Comparison of ENCODE assay signal across 7 cellular contexts in genomic region chr5:38382898-38383297, GRCh38.
DNase-seq lines count a peak whose midpoint lies in the region; ATAC-seq and TF ChIP-seq lines count a peak whose summit lies in the region.

No MANE protein-coding gene starts in this region.

- intact Hi-C loops in psoas muscle (cut with DNase I): no loop called here

- no peaks in the 10 kb centered on the region for H3K79me2 ChIP-seq in Loucy (ENCODE audit: insufficient read depth, low read length)

- CTCF ChIA-PET in HEK293 (lab: Yijun Ruan, JAX): interaction anchor here (0.5 to 5.4 kb wide), 69 partner anchors 10 to 985 kb away, joined by 3 to 57 read pairs (median 4); partner anchors contain the start of gene OSMR

- H3K9me3 ChIP-seq in HEK293 (ENCODE audit: control insufficient read depth, insufficient read depth, low read depth, low read length) (no peaks in the 10 kb centered on the region), Loucy (ENCODE audit: insufficient read depth, low read depth, low read length) (no peaks in the 10 kb centered on the region), cardiac muscle cell (ENCODE audit: low read depth) (no peaks in the 10 kb centered on the region), psoas muscle (no peaks in the 10 kb centered on the region)

- H3F3A ChIP-seq in Loucy (ENCODE audit: low read depth): no peaks in the 10 kb centered on the region

- no peak overlapping the region for H3K9ac ChIP-seq in Loucy (ENCODE audit: low read depth, low read length, poor library complexity, severe bottlenecking)

- POLR2A ChIA-PET in HEK293 (lab: Yijun Ruan, JAX): no interaction called here

- H3K36me3 ChIP-seq in HEK293 (ENCODE audit: control insufficient read depth in 2 of 2, insufficient read depth in 1 of 2, low read length in 2 of 2): no peaks in the 10 kb centered on the region
- no peaks in the 10 kb centered on the region for H3K36me3 ChIP-seq in Loucy (ENCODE audit: insufficient read depth, low read length)
- no peaks in the 10 kb centered on the region for H3K36me3 ChIP-seq in cardiac muscle cell
- no peaks in the 10 kb centered on the region for H3K36me3 ChIP-seq in psoas muscle (ENCODE audit: insufficient read depth in 1 of 2, low read depth in 1 of 2)

- H3K9me2 ChIP-seq in Loucy (replicated peaks; ENCODE audit: low read depth, low read length): no peaks in the 10 kb centered on the region

- WGBS in psoas muscle, 3 donors: 36 to 42% (median 38%) methylated on average over 7 of the region's 7 CpGs

- no peaks in the 10 kb centered on the region for H3K27me3 ChIP-seq in Loucy (ENCODE audit: insufficient read depth, low read length, poor library complexity, severe bottlenecking)
- no peaks in the 10 kb centered on the region for H3K27me3 ChIP-seq in cardiac muscle cell
- H3K27me3 ChIP-seq in psoas muscle (ENCODE audit: insufficient read depth in 3 of 3, low read length in 2 of 3): peaks cover 0 to 10% (median 3%) of the 10 kb centered on the region in 3 donors

- H3K27ac ChIP-seq in HEK293 (ENCODE audit: extremely low read depth, low read depth, low read length) (no peak overlapping the region), cardiac muscle cell (no peak overlapping the region), psoas muscle (no peak overlapping the region)

- DNase-seq in RKO (ENCODE audit: low spot score): peak; percentile 85
- peak; percentile 25 for DNase-seq in activated naive CD4-positive, alpha-beta T cell treated with anti-CD3 and anti-CD28 coated beads, Interleukin-2, amount 50 U/mL, for 16 hours
- DNase-seq in cardiac muscle cell (ENCODE audit: low read depth in 1 of 2, low spot score in 1 of 2): peak; percentile 77 to 88
- peak in 1 of 2 donors; percentile 35 for DNase-seq in psoas muscle

- ATAC-seq in psoas muscle: peak; percentile 82 to 89 (median 85)

- H4K20me1 ChIP-seq in Loucy (ENCODE audit: insufficient read depth, low read length, poor library complexity, severe bottlenecking): no peaks in the 10 kb centered on the region

- H3K4me3 ChIP-seq in GM12875 (ENCODE audit: low read depth, low read length) (no peak overlapping the region), HEK293 (ENCODE audit: low read depth, low read length) (no peak overlapping the region), Loucy (ENCODE audit: low read length, poor library complexity, severe bottlenecking) (no peak overlapping the region), cardiac muscle cell (no peak overlapping the region), psoas muscle (no peak overlapping the region)

- no peak overlapping the region for H2AFZ ChIP-seq in Loucy (ENCODE audit: low read length)

- H3K4me2 ChIP-seq in Loucy (ENCODE audit: low read depth, low read length, poor library complexity, severe bottlenecking): no peak overlapping the region

- TF ChIP-seq CTCF in GM12875 (IDR thresholded peaks at IDR 0.05; ENCODE audit: borderline replicate concordance, insufficient read depth, low read depth, low read length) (peak; percentile 86), HEK293 (tag by site-specific recombination; IDR thresholded peaks at IDR 0.05) (peak; percentile 83), Loucy (conservative IDR thresholded peaks at IDR 0.05; ENCODE audit: low read length) (peak; percentile 89), cardiac muscle cell (IDR thresholded peaks at IDR 0.05; ENCODE audit: low read depth, low read length) (peak; percentile 90), psoas muscle (IDR thresholded peaks at IDR 0.05) (peak; percentile 68)

- H3K4me1 ChIP-seq in HEK293 (ENCODE audit: control insufficient read depth, insufficient read depth, low read length) (peaks cover 11% of the 10 kb centered on the region), Loucy (ENCODE audit: insufficient read depth, low read length, poor library complexity, severe bottlenecking) (no peaks in the 10 kb centered on the region), cardiac muscle cell (ENCODE audit: low read depth) (peaks cover 10% of the 10 kb centered on the region), psoas muscle (no peaks in the 10 kb centered on the region)

TF ChIP-seq in HEK293, 187 proteins besides CTCF, POLR2A, EP300 and RAD21 (continues in another document):
- TF ChIP-seq ZNF571 (tag by site-specific recombination; IDR thresholded peaks at IDR 0.05): no peak
- TF ChIP-seq, protein P1, sequence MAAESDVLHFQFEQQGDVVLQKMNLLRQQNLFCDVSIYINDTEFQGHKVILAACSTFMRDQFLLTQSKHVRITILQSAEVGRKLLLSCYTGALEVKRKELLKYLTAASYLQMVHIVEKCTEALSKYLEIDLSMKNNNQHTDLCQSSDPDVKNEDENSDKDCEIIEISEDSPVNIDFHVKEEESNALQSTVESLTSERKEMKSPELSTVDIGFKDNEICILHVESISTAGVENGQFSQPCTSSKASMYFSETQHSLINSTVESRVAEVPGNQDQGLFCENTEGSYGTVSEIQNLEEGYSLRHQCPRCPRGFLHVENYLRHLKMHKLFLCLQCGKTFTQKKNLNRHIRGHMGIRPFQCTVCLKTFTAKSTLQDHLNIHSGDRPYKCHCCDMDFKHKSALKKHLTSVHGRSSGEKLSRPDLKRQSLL (tag by site-specific recombination; IDR thresholded peaks at IDR 0.05): peak; percentile 28; the same call in 1 of the 2 replicates
- TF ChIP-seq ZNF394 (tag by site-specific recombination; IDR thresholded peaks at IDR 0.05; ENCODE audit: borderline replicate concordance): peak; percentile 51; the same call in 1 of the 2 replicates
- no peak for TF ChIP-seq ZNF76 (tag by site-specific recombination; IDR thresholded peaks at IDR 0.05; ENCODE audit: borderline replicate concordance, low read depth)
- TF ChIP-seq ZNF335 (tag by site-specific recombination; conservative IDR thresholded peaks at IDR 0.05): peak; percentile 47; the same call in 1 of the 2 replicates
- TF ChIP-seq ZNF654 (tag by site-specific recombination; IDR thresholded peaks at IDR 0.05; ENCODE audit: low read depth): peak; percentile 98
- TF ChIP-seq SCRT2 (tag by site-specific recombination; IDR thresholded peaks at IDR 0.05): no peak
- peak; percentile 79; the same call in 1 of the 2 replicates for TF ChIP-seq ZEB2 (tag by site-specific recombination; IDR thresholded peaks at IDR 0.05)
- TF ChIP-seq ZBTB49 (tag by site-specific recombination; IDR thresholded peaks at IDR 0.05; ENCODE audit: low read depth): no peak
- no peak for TF ChIP-seq ZNF677 (tag by site-specific recombination; IDR thresholded peaks at IDR 0.05)
- no peak for TF ChIP-seq OVOL3 (tag by site-specific recombination; IDR thresholded peaks at IDR 0.05)
- TF ChIP-seq ZNF302 (tag by site-specific recombination; IDR thresholded peaks at IDR 0.05; ENCODE audit: low read depth): no peak
- TF ChIP-seq IKZF3 (tag by site-specific recombination; IDR thresholded peaks at IDR 0.05): 0 out of 2 replicates have a peak, but pooled peaks have one; percentile 35
- peak; percentile 87; the same call in 1 of the 2 replicates for TF ChIP-seq ZNF561 (tag by site-specific recombination; IDR thresholded peaks at IDR 0.05; ENCODE audit: borderline replicate concordance)
- no peak for TF ChIP-seq ZNF140 (tag by site-specific recombination; IDR thresholded peaks at IDR 0.05)
- TF ChIP-seq EGR2 (tag by site-specific recombination; IDR thresholded peaks at IDR 0.05; ENCODE audit: low read depth): no peak
- peak; percentile 57 for TF ChIP-seq PRDM10 (tag by site-specific recombination; IDR thresholded peaks at IDR 0.05)
- no peak for TF ChIP-seq ZNF658 (tag by site-specific recombination; IDR thresholded peaks at IDR 0.05)
- 0 out of 2 replicates have a peak, but pooled peaks have one; percentile 20 for TF ChIP-seq ZNF324 (tag by site-specific recombination; IDR thresholded peaks at IDR 0.05)
